8 cellular contexts compared by ENCODE assay signal in the genomic region with DNA sequence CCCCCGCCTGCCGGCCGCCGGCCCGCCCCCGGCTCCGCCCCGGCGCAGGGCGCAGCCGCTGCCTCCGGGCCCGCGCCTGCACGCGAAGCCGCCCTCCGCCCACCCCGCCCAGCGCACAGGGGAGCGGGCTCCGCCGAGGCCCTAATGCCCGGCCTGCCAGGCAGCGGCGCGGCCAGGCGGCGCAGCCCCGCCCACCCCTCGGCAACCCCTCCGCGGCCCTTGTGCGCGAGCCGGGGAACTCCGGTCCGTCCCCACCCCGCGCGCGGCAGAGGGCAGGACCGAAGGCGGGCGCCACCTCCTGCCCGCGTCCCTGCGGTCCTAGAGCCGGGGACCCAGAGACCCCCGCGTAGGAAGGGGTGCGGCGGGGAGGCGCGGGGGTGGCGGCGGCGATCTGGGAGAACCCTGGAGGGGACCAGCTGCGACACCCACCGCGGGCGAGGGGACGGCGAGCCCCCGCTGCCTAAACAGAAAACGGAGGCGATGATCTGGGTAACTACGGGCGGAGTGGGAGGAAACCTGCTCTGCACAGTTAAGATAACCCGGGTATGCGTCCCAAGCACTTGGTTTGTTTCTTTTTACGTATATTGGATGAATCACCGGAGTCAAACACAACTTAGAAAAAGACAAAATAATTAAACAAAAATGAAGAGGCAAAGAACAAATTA. TPM values are rescaled to one million over a fixed set of nuclear protein-coding genes. Genes with fewer than 3 reads are reported as not detected.
A peak's percentile ranks its signal among the peaks of the same experiment; 100 is the strongest.
DNase-seq lines count a peak whose midpoint lies in the region; ATAC-seq and TF ChIP-seq lines count a peak whose summit lies in the region.

No MANE protein-coding gene starts in this region.

- H3K27ac ChIP-seq in right cardiac atrium (ENCODE audit: low read length) (peak overlapping the region; percentile 85), rectal smooth muscle tissue (ENCODE audit: low read depth, low read length) (peak overlapping the region; percentile 92), vagina (peak overlapping the region; percentile 96)

- H3K36me3 ChIP-seq in rectal smooth muscle tissue (ENCODE audit: control insufficient read depth, insufficient read depth, low read length) (no peaks in the 10 kb centered on the region), vagina (no peaks in the 10 kb centered on the region)

- H3K9me3 ChIP-seq in right cardiac atrium (ENCODE audit: control insufficient read depth, low read length) (no peaks in the 10 kb centered on the region), vagina (no peaks in the 10 kb centered on the region)

- no peak overlapping the region for H3K9ac ChIP-seq in rectal smooth muscle tissue (ENCODE audit: low read length)

- H3K4me1 ChIP-seq in right cardiac atrium (ENCODE audit: control insufficient read depth, insufficient read depth, low read length), result peaks cover 6% of the 10 kb centered on the region
- peaks cover 17% of the 10 kb centered on the region for H3K4me1 ChIP-seq in rectal smooth muscle tissue (ENCODE audit: control insufficient read depth, insufficient read depth, low read length)
- H3K4me1 ChIP-seq in vagina, result peaks cover 33% of the 10 kb centered on the region

- intact Hi-C loops in right cardiac atrium (cut with DNase I) (loop anchor here in 2 of 4 donors (5.0 to 10.0 kb wide), 3 partner anchors 73 to 187 kb away; a partner anchor contains a TSS), vagina (cut with DNase I) (loop anchor here (5.0 kb wide), 2 partner anchors 80 to 100 kb away; a partner anchor contains a TSS)

- under 1% methylated on average over 72 of the region's 73 CpGs for WGBS in right cardiac atrium

- TF ChIP-seq CTCF in vagina (IDR thresholded peaks at IDR 0.05), result no peak

- no peaks in the 10 kb centered on the region for H3K27me3 ChIP-seq in right cardiac atrium (ENCODE audit: control insufficient read depth, insufficient read depth)
- no peaks in the 10 kb centered on the region for H3K27me3 ChIP-seq in rectal smooth muscle tissue (ENCODE audit: control insufficient read depth, insufficient read depth, low read length)
- H3K27me3 ChIP-seq in vagina, result no peaks in the 10 kb centered on the region

- ATAC-seq in HG02759 (IDR thresholded peaks at IDR 0.05; ENCODE audit: unreplicated experiment) (peak; percentile 82), right cardiac atrium (peak; percentile 98 to 99)

- TF ChIP-seq POLR2A in GM15510 (IDR thresholded peaks at IDR 0.05; ENCODE audit: borderline replicate concordance, extremely low read depth, insufficient read length) (peak; percentile 52), vagina (IDR thresholded peaks at IDR 0.05) (no peak)

- H3K4me3 ChIP-seq in right cardiac atrium (ENCODE audit: low read length) (peak overlapping the region; percentile 93), rectal smooth muscle tissue (ENCODE audit: low read length) (peak overlapping the region; percentile 79), vagina (peak overlapping the region; percentile 76 to 98)

- DNase-seq in NCI-H1417 treated with DMSO at 0.1 percent for 48 hours (lab: John Stamatoyannopoulos, UW), result peak; percentile 23
- DNase-seq in T-helper 2 cell, result peak; percentile 80 to 97 (median 88)
- peak; percentile 14 to 94 (median 84) for DNase-seq in anterior cingulate cortex (lab: John Stamatoyannopoulos, UW)
- peak; percentile 94 to 98 (median 97) for DNase-seq in right cardiac atrium
- DNase-seq in vagina (ENCODE audit: extremely low spot score in 2 of 2), result no peak

RNA-seq across cellular contexts. Expression of a gene that starts 0.4 kb away (rescaled TPM):
- total RNA-seq in right cardiac atrium, result 10 to 100 TPM; 16.6 to 19.3 (median 18.4) TPM
- 5.4 TPM for polyA plus RNA-seq in right cardiac atrium
- 20.9 TPM for total RNA-seq in vagina

Comparison
In these comparisons a context has a peak if more than half of its experiments do, and no peak if none do; other contexts are left out.
1. DNase-seq: peak in NCI-H1417 treated with DMSO at 0.1 percent for 48 hours (single experiment), T-helper 2 cell (5 of 5), anterior cingulate cortex (58 of 58) and right cardiac atrium (3 of 3); none in vagina (0 of 2).
2. Peak in every context shown above with its lines, with median percentiles within 50 percentile points of each other: H3K27ac ChIP-seq and H3K4me3 ChIP-seq.